ENCODE assay signal across 14 cellular contexts in genomic region chr2:144479138-144479537, GRCh38. TPM values are rescaled to one million over a fixed set of nuclear protein-coding genes. Genes with fewer than 3 reads are reported as not detected.
A peak's percentile ranks its signal among the peaks of the same experiment; 100 is the strongest.
DNase-seq lines count a peak whose midpoint lies in the region; TF ChIP-seq lines count a peak whose summit lies in the region.
"Had no signal": no experiment of that assay in that cellular context is flagged by ENCODE, and none has a peak within 500 bp of the region (broad histone marks: within the 10 kb centered on the region; RNA-seq: fewer than 3 reads in every experiment).

No MANE protein-coding gene starts in this region.

- 0 out of 2 replicates have a peak overlapping the region, but pooled peaks have one; percentile 30 for H3K9ac ChIP-seq in HUES48 (ENCODE audit: low read depth, low read length)
- H3K9ac ChIP-seq in iPS-20b (ENCODE audit: low read depth, low read length), result peak overlapping the region; percentile 52; the same call in 1 of the 2 replicates

- TF ChIP-seq EP300 in suprapubic skin (IDR thresholded peaks at IDR 0.05), result no peak

- H3K27ac ChIP-seq in HUES48 (ENCODE audit: low read depth, low read length) (peak overlapping the region; percentile 94), iPS-20b (ENCODE audit: low read length) (no peak overlapping the region), suprapubic skin (peak overlapping the region; percentile 42)

- no peak for TF ChIP-seq POLR2A in suprapubic skin (IDR thresholded peaks at IDR 0.05)

- H3K27me3 ChIP-seq in HUES48 (ENCODE audit: control insufficient read depth, insufficient read depth, low read length) (no peaks in the 10 kb centered on the region), iPS-20b (ENCODE audit: insufficient read depth, low read length) (no peaks in the 10 kb centered on the region), suprapubic skin (no peaks in the 10 kb centered on the region)

- H3K4me1 ChIP-seq in HUES48 (ENCODE audit: control insufficient read depth, insufficient read depth, low read length) (peaks cover 48% of the 10 kb centered on the region), iPS-20b (ENCODE audit: insufficient read depth, low read length) (peaks cover 51% of the 10 kb centered on the region), suprapubic skin (peaks cover 30% of the 10 kb centered on the region)

- TF ChIP-seq CTCF in cardiac fibroblast (IDR thresholded peaks at IDR 0.05; ENCODE audit: low read depth, low read length), result no peak
- no peak for TF ChIP-seq CTCF in suprapubic skin (IDR thresholded peaks at IDR 0.05)

- 48% methylated on average over 4 of the region's 4 CpGs for WGBS in suprapubic skin

- DNase-seq in cardiac fibroblast (ENCODE audit: low read depth in 2 of 2) (peak; percentile 61 to 88), suprapubic skin (ENCODE audit: low spot score in 2 of 2) (no peak), NCI-H2196 treated with DMSO at 0.1 percent for 48 hours (lab: John Stamatoyannopoulos, UW; ENCODE audit: unreplicated experiment) (no peak), NCI-H1092 treated with DMSO at 0.1 percent for 48 hours (lab: John Stamatoyannopoulos, UW) (no peak), NCI-H128 (lab: John Stamatoyannopoulos, UW; ENCODE audit: unreplicated experiment) (no peak)
- no peak for DNase-seq in central memory CD4-positive, alpha-beta T cell
- DNase-seq: activated B cell treated with CpG ODN at 0.5 μM for 24 hours; activated naive CD4-positive, alpha-beta T cell treated with anti-CD3 and anti-CD28 coated beads for 36 hours; DMS153; naive thymus-derived CD4-positive, alpha-beta T cell; NCI-H1105 had no signal

- no peak overlapping the region for H3K4me3 ChIP-seq in HUES48 (ENCODE audit: low read depth, low read length)
- H3K4me3 ChIP-seq in cardiac fibroblast (replicated peaks in 1 of 2; ENCODE audit: low read depth in 2 of 2, low read length in 2 of 2), result no peak overlapping the region
- no peak overlapping the region for H3K4me3 ChIP-seq in iPS-20b (ENCODE audit: low read length)
- H3K4me3 ChIP-seq in suprapubic skin, result no peak overlapping the region
- H3K4me3 ChIP-seq: HAP-1 had no signal

- H3K36me3 ChIP-seq in HUES48 (ENCODE audit: control insufficient read depth, insufficient read depth, low read length) (no peaks in the 10 kb centered on the region), iPS-20b (ENCODE audit: insufficient read depth, low read depth, low read length) (no peaks in the 10 kb centered on the region), suprapubic skin (no peaks in the 10 kb centered on the region)
- H3K36me3 ChIP-seq: HAP-1 had no signal

- no peaks in the 10 kb centered on the region for H3K9me3 ChIP-seq in HUES48 (ENCODE audit: control insufficient read depth, insufficient read depth, low read length)
- H3K9me3 ChIP-seq in iPS-20b (ENCODE audit: insufficient read depth, low read depth, low read length), result no peaks in the 10 kb centered on the region
- H3K9me3 ChIP-seq in suprapubic skin, result no peaks in the 10 kb centered on the region
- H3K9me3 ChIP-seq: HAP-1 had no signal

RNA-seq across cellular contexts. Expression of gene ZEB2, which starts 40.8 kb away (rescaled TPM):
- total RNA-seq in suprapubic skin, result 10 to 100 TPM; 16.3 to 43.7 (median 34.5) TPM

Comparison
In these comparisons a context has a peak if more than half of its experiments do, and no peak if none do; other contexts are left out.
1. DNase-seq: peak in cardiac fibroblast (2 of 2); none in suprapubic skin (0 of 2), NCI-H2196 treated with DMSO at 0.1 percent for 48 hours (single experiment), central memory CD4-positive, alpha-beta T cell (single experiment), NCI-H1092 treated with DMSO at 0.1 percent for 48 hours (single experiment) and NCI-H128 (single experiment).